Comparison of ENCODE assay signal across 2 cellular contexts in the genomic region with DNA sequence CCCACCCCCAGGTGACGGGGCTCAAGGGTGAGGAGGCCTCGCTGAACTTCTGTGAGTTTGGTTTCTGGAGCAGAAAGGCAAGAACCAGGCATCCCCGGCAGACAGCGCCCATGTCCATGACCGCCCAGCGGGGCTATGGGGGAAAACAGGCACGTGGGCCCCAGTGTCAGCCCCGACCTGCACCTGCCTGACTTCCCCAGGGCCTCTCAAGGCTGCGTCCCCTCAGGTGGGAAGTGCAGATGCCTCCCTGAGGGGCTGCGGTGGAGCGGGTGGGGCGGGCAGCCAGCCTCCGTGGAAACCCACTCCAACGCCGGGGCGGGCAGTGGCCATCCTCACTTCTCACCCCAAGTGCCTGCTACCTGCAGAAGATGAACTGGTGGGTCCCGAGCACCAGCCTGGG.
TF ChIP-seq lines count a peak whose summit lies in the region.

No MANE protein-coding gene starts in this region.

TF ChIP-seq in HepG2, 621 proteins besides CTCF, POLR2A, EP300 and RAD21:
- TF ChIP-seq NFYB (CRISPR knock-in tag; IDR thresholded peaks at IDR 0.05) (no peak), AGO2 (optimal IDR thresholded peaks at IDR 0.05; ENCODE audit: low read depth, low read length) (peak; percentile 66), ZNF792 (CRISPR knock-in tag; IDR thresholded peaks at IDR 0.05) (no peak), ZXDC (CRISPR knock-in tag; IDR thresholded peaks at IDR 0.05) (no peak), ZNF235 (CRISPR knock-in tag; IDR thresholded peaks at IDR 0.05; ENCODE audit: borderline replicate concordance) (no peak), LRRFIP1 (CRISPR knock-in tag; conservative IDR thresholded peaks at IDR 0.05) (no peak), MTF2 (CRISPR knock-in tag; IDR thresholded peaks at IDR 0.05; ENCODE audit: borderline replicate concordance) (no peak)

TF ChIP-seq in IMR-90, 13 proteins besides CTCF, POLR2A, EP300 and RAD21:
- TF ChIP-seq MAFK (IDR thresholded peaks at IDR 0.05; ENCODE audit: low read depth, low read length) = no peak
- TF ChIP-seq USF2 (IDR thresholded peaks at IDR 0.05; ENCODE audit: low read depth, low read length) = no peak
- no peak for TF ChIP-seq NFE2L2 (IDR thresholded peaks at IDR 0.05; ENCODE audit: low read depth, low read length)
- no peak for TF ChIP-seq MXI1 (IDR thresholded peaks at IDR 0.05; ENCODE audit: borderline replicate concordance, low read depth, low read length)
- TF ChIP-seq FOS (IDR thresholded peaks at IDR 0.05; ENCODE audit: low read depth, low read length) = no peak
